9 cellular contexts compared by ENCODE assay signal in the genomic region with DNA sequence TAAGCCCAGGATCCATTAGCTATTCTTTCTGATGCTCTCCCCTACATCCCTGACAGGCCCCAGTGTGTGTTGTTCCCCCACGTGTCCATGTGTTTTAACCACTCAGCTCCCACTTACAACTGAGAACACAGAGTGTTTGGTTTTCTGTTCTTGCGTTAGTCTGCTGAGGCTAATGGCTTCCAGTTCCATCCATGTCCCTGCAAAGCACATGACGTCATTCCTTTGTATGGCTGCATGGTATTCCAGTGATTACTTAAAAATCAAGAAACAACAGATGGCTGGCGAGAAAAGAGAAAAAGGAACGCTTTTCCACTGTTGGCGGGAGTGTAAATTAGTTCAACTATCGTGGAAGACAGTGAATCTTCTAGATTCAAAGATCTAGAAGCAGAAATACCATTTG.
"Had no signal": no experiment of that assay in that cellular context is flagged by ENCODE, and none has a peak within 500 bp of the region (broad histone marks: within the 10 kb centered on the region; RNA-seq: fewer than 3 reads in every experiment).

No MANE protein-coding gene starts in this region.

- H3K4me2 ChIP-seq: GM23338, KMS-11 had no signal

- H3K9me3 Mint-ChIP-seq: GM23338, H9 had no signal

- ATAC-seq: GM23338 had no signal

- H3K4me3 ChIP-seq: GM23338 had no signal

- H2AFZ ChIP-seq: GM23338 had no signal

- H3K27ac Mint-ChIP-seq: GM23338, H9 had no signal

- H3K4me3 Mint-ChIP-seq: GM23338, H9 had no signal

- H3K9ac ChIP-seq: KMS-11 had no signal

- H3K27ac ChIP-seq: KMS-11 had no signal

- H3K4me1 Mint-ChIP-seq: GM23338, H9 had no signal

- DNase-seq: H9, HCEC 1CT, IMR-90, Karpas-422, KBM-7 had no signal

- FAIRE-seq: H1, H54 had no signal
